ENCODE assay signal across 8 cellular contexts in the genomic region with DNA sequence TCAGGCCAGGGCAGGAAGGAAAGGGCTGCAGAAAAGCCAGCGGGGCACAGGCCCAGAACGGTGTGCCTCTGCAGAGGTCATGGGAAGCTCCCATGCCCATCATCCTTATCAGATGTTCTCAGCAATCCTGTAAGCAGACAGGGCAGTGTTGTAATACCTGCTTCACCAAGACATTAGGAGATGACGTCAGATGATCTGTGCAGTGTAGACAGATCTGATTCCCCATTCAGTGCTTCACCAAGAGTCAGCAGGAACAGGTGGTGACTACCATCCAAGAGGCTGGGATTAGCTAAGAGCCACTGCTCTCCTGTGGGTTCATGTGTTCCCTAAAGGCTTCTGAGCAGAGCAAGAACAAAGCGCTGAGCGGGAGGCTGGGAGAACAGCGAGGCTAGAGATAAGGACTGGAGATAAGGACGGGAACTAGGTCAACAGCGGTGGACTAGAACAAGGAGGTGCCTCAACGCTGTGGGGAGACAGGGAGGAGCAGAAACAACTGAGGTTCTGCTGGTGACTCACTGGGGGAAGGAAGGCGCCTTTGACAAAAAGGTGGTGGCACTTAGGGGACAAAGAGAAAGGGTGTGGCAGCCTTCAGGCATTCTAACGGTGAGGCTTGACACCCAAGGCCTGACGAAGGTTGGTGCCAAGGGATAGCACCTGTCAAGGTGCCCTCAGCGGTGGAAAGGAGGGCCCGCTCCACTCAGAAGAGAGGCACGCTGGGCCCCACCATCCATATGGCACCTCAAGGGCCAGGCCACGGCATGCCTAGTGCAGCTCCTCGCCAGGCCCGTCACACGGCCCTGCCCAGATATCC. TPM values are rescaled to one million over a fixed set of nuclear protein-coding genes. Genes with fewer than 3 reads are reported as not detected.
A peak's percentile ranks its signal among the peaks of the same experiment; 100 is the strongest.
DNase-seq lines count a peak whose midpoint lies in the region; ATAC-seq and TF ChIP-seq lines count a peak whose summit lies in the region.

No MANE protein-coding gene starts in this region.

- H3K36me3 Mint-ChIP-seq in activated naive CD8-positive, alpha-beta T cell treated with anti-CD3 and anti-CD28 coated beads, Interleukin-2, amount 50 U/mL, for 24 hours (ENCODE audit: low read depth), result peaks cover 27% of the 10 kb centered on the region

- no peaks in the 10 kb centered on the region for H3K27me3 Mint-ChIP-seq in activated naive CD8-positive, alpha-beta T cell treated with anti-CD3 and anti-CD28 coated beads, Interleukin-2, amount 50 U/mL, for 24 hours

- peak overlapping the region; percentile 81 to 93 for H3K27ac ChIP-seq in left lung
- H3K27ac ChIP-seq in tibial nerve, result peak overlapping the region in 2 of 4 donors; percentile 22 to 71

- H3K9me3 ChIP-seq in left lung, result no peaks in the 10 kb centered on the region
- no peaks in the 10 kb centered on the region for H3K9me3 ChIP-seq in tibial nerve

- H3K4me1 Mint-ChIP-seq in activated naive CD8-positive, alpha-beta T cell treated with anti-CD3 and anti-CD28 coated beads, Interleukin-2, amount 50 U/mL, for 24 hours, result peaks cover 91% of the 10 kb centered on the region

- no peak for TF ChIP-seq EP300 in tibial nerve (IDR thresholded peaks at IDR 0.05)

- DNase-seq in GF-D8 (lab: John Stamatoyannopoulos, UW) (peak; percentile 93), SW480 (ENCODE audit: low spot score) (peak; percentile 93), left lung (peak; percentile 81), occipital lobe (lab: John Stamatoyannopoulos, UW) (no peak), tibial nerve (ENCODE audit: low spot score in 2 of 2) (no peak), T1000 (lab: John Stamatoyannopoulos, UW) (no peak)
- peak; percentile 67 for DNase-seq in activated naive CD8-positive, alpha-beta T cell treated with anti-CD3 and anti-CD28 coated beads, Interleukin-2, amount 50 U/mL, for 24 hours
- peak; percentile 42 to 61 for DNase-seq in stimulated activated CD8-positive, alpha-beta memory T cell treated with anti-CD3 and anti-CD28 coated beads, Interleukin-15, amount 100 ng/mL, for 4 hours (ENCODE audit: low read depth in 2 of 2)

- H3K4me1 ChIP-seq in left lung (peaks cover 48 to 99% of the 10 kb centered on the region in 2 donors), tibial nerve (peaks cover 0 to 86% (median 70%) of the 10 kb centered on the region in 4 donors)

- H3K27ac Mint-ChIP-seq in activated naive CD8-positive, alpha-beta T cell treated with anti-CD3 and anti-CD28 coated beads, Interleukin-2, amount 50 U/mL, for 24 hours, result peak overlapping the region; percentile 93

- peak overlapping the region; percentile 67 for H3K4me3 Mint-ChIP-seq in activated naive CD8-positive, alpha-beta T cell treated with anti-CD3 and anti-CD28 coated beads, Interleukin-2, amount 50 U/mL, for 24 hours

- no peaks in the 10 kb centered on the region for H3K9me3 Mint-ChIP-seq in activated naive CD8-positive, alpha-beta T cell treated with anti-CD3 and anti-CD28 coated beads, Interleukin-2, amount 50 U/mL, for 24 hours

- no peak for TF ChIP-seq POLR2A in tibial nerve (IDR thresholded peaks at IDR 0.05)

- peak; percentile 77 for ATAC-seq in activated naive CD8-positive, alpha-beta T cell treated with anti-CD3 and anti-CD28 coated beads, Interleukin-2, amount 50 U/mL, for 24 hours
- ATAC-seq in left lung, result peak; percentile 66

- no peak overlapping the region for H3K4me3 ChIP-seq in left lung
- H3K4me3 ChIP-seq in tibial nerve, result no peak overlapping the region

- H3K27me3 ChIP-seq in left lung (no peaks in the 10 kb centered on the region), tibial nerve (no peaks in the 10 kb centered on the region)

- H3K36me3 ChIP-seq in left lung (no peaks in the 10 kb centered on the region), tibial nerve (peaks cover 0 to 11% (median 0%) of the 10 kb centered on the region in 3 donors)

- intact Hi-C loops in left lung (cut with DNase I), result no loop called here

- WGBS in tibial nerve, 2 donors, result 73 to 77% methylated on average over 19 of the region's 19 CpGs

- TF ChIP-seq CTCF in left lung (IDR thresholded peaks at IDR 0.05) (no peak), tibial nerve (IDR thresholded peaks at IDR 0.05) (no peak)

RNA-seq across cellular contexts. Expression of a gene that starts 28.4 kb away (rescaled TPM):
- 10 to 100 TPM; 34.7 to 43.7 TPM for total RNA-seq in left lung
- total RNA-seq in occipital lobe, result 17.5 TPM
- total RNA-seq in tibial nerve, result 10 to 100 TPM; 36.9 to 59.4 (median 50.2) TPM

RNA-seq across cellular contexts. Expression of a gene that starts 31.3 kb away (rescaled TPM):
- 100 to 1,000 TPM in 1 of 2 donors, 10 to 100 TPM in 1; 99.6 to 148 TPM for total RNA-seq in left lung
- total RNA-seq in occipital lobe, result 3.3 TPM
- total RNA-seq in tibial nerve, result 10 to 100 TPM; 25.3 to 92.1 (median 26.6) TPM

Comparison
In these comparisons a context has a peak if more than half of its experiments do, and no peak if none do; other contexts are left out.
1. DNase-seq: peak in GF-D8 (single experiment), SW480 (single experiment), activated naive CD8-positive, alpha-beta T cell treated with anti-CD3 and anti-CD28 coated beads, Interleukin-2, amount 50 U/mL, for 24 hours (single experiment), left lung (2 of 2) and stimulated activated CD8-positive, alpha-beta memory T cell treated with anti-CD3 and anti-CD28 coated beads, Interleukin-15, amount 100 ng/mL, for 4 hours (2 of 2); none in occipital lobe (single experiment), tibial nerve (0 of 2) and T1000 (single experiment).